ENCODE assay signal across 2 cellular contexts in genomic region chr1:172601046-172601630, GRCh38.
TF ChIP-seq lines count a peak whose summit lies in the region.

No MANE protein-coding gene starts in this region.

TF ChIP-seq in IMR-90, 13 proteins besides CTCF, POLR2A, EP300 and RAD21:
- no peak for TF ChIP-seq RFX5 (IDR thresholded peaks at IDR 0.05; ENCODE audit: low read depth, low read length)
- TF ChIP-seq NFE2L2 (IDR thresholded peaks at IDR 0.05; ENCODE audit: low read depth, low read length): no peak

TF ChIP-seq in K562, 482 proteins besides CTCF, POLR2A, EP300 and RAD21:
- TF ChIP-seq ZNF311 (CRISPR knock-in tag; IDR thresholded peaks at IDR 0.05): no peak
- TF ChIP-seq NEUROD1 (IDR thresholded peaks at IDR 0.05; ENCODE audit: borderline replicate concordance, low read depth, low read length, partially characterized antibody): no peak
- TF ChIP-seq PHF20 (IDR thresholded peaks at IDR 0.05; ENCODE audit: partially characterized antibody): no peak
- TF ChIP-seq ZNF407 (IDR thresholded peaks at IDR 0.05; ENCODE audit: low read depth): no peak
- TF ChIP-seq POLR3G (IDR thresholded peaks at IDR 0.05; ENCODE audit: extremely low read depth, insufficient read length, insufficient replicate concordance): no peak
- TF ChIP-seq, protein P1, sequence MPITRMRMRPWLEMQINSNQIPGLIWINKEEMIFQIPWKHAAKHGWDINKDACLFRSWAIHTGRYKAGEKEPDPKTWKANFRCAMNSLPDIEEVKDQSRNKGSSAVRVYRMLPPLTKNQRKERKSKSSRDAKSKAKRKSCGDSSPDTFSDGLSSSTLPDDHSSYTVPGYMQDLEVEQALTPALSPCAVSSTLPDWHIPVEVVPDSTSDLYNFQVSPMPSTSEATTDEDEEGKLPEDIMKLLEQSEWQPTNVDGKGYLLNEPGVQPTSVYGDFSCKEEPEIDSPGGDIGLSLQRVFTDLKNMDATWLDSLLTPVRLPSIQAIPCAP (CRISPR knock-in tag; IDR thresholded peaks at IDR 0.05; ENCODE audit: borderline replicate concordance): no peak
TF ChIP-seq in K562: peak in this region for 0.
